Comparison of ENCODE assay signal across 1 cellular context in the genomic region with DNA sequence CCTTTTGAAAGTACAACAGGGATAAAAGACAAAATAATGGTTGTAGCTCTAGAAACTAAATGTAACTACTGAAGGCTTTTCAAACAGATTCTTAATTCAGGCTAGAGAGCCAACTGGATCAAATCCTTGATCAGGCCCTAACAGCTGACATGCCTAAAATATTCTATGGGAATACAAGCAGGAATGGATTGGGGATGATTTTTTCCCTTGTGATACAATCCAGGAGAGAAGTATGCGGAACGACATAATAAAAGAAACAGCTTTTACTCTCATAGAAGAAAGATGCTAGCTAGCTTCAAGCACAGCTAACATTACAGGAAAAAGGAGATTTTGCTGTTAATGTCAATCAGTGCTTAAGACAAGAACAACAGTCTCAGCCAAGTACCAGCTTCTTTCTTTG.
TF ChIP-seq lines count a peak whose summit lies in the region.

No MANE protein-coding gene starts in this region.

TF ChIP-seq in SK-N-SH, 30 proteins besides CTCF, POLR2A, EP300 and RAD21 (continued from another document):
- TF ChIP-seq USF2 (IDR thresholded peaks at IDR 0.05; ENCODE audit: borderline replicate concordance, low read depth, low read length), result no peak
- no peak for TF ChIP-seq JUND (IDR thresholded peaks at IDR 0.05)
- no peak for TF ChIP-seq CHD2 (IDR thresholded peaks at IDR 0.05; ENCODE audit: low read length, partially characterized antibody)
- no peak for TF ChIP-seq POLR2AphosphoS5 (IDR thresholded peaks at IDR 0.05; ENCODE audit: low read depth, low read length)
- TF ChIP-seq, protein P1, sequence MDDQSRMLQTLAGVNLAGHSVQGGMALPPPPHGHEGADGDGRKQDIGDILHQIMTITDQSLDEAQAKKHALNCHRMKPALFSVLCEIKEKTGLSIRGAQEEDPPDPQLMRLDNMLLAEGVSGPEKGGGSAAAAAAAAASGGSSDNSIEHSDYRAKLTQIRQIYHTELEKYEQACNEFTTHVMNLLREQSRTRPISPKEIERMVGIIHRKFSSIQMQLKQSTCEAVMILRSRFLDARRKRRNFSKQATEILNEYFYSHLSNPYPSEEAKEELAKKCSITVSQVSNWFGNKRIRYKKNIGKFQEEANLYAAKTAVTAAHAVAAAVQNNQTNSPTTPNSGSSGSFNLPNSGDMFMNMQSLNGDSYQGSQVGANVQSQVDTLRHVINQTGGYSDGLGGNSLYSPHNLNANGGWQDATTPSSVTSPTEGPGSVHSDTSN (IDR thresholded peaks at IDR 0.05), result no peak
- no peak for TF ChIP-seq TCF12 (IDR thresholded peaks at IDR 0.05)
- TF ChIP-seq, protein P2, sequence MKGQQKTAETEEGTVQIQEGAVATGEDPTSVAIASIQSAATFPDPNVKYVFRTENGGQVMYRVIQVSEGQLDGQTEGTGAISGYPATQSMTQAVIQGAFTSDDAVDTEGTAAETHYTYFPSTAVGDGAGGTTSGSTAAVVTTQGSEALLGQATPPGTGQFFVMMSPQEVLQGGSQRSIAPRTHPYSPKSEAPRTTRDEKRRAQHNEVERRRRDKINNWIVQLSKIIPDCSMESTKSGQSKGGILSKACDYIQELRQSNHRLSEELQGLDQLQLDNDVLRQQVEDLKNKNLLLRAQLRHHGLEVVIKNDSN (IDR thresholded peaks at IDR 0.05; ENCODE audit: borderline replicate concordance, low read depth), result no peak
- TF ChIP-seq MEF2A (IDR thresholded peaks at IDR 0.05; ENCODE audit: borderline replicate concordance, low read depth), result no peak
- TF ChIP-seq NRF1 (IDR thresholded peaks at IDR 0.05; ENCODE audit: low read depth, low read length), result no peak
- no peak for TF ChIP-seq YY1 (IDR thresholded peaks at IDR 0.05; ENCODE audit: low read depth)
- TF ChIP-seq, protein P3, sequence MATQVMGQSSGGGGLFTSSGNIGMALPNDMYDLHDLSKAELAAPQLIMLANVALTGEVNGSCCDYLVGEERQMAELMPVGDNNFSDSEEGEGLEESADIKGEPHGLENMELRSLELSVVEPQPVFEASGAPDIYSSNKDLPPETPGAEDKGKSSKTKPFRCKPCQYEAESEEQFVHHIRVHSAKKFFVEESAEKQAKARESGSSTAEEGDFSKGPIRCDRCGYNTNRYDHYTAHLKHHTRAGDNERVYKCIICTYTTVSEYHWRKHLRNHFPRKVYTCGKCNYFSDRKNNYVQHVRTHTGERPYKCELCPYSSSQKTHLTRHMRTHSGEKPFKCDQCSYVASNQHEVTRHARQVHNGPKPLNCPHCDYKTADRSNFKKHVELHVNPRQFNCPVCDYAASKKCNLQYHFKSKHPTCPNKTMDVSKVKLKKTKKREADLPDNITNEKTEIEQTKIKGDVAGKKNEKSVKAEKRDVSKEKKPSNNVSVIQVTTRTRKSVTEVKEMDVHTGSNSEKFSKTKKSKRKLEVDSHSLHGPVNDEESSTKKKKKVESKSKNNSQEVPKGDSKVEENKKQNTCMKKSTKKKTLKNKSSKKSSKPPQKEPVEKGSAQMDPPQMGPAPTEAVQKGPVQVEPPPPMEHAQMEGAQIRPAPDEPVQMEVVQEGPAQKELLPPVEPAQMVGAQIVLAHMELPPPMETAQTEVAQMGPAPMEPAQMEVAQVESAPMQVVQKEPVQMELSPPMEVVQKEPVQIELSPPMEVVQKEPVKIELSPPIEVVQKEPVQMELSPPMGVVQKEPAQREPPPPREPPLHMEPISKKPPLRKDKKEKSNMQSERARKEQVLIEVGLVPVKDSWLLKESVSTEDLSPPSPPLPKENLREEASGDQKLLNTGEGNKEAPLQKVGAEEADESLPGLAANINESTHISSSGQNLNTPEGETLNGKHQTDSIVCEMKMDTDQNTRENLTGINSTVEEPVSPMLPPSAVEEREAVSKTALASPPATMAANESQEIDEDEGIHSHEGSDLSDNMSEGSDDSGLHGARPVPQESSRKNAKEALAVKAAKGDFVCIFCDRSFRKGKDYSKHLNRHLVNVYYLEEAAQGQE (IDR thresholded peaks at IDR 0.05; ENCODE audit: low read depth, low read length), result no peak
- no peak for TF ChIP-seq SMC3 (IDR thresholded peaks at IDR 0.05; ENCODE audit: low read depth, low read length)
- TF ChIP-seq RCOR1 (IDR thresholded peaks at IDR 0.05; ENCODE audit: low read length), result no peak
- TF ChIP-seq SIN3A (IDR thresholded peaks at IDR 0.05; ENCODE audit: borderline replicate concordance, low read depth, low read length), result no peak
